In genomic region chr11:111928286-111928685, GRCh38 we compare ENCODE assay signal across 11 cellular contexts. TPM values are rescaled to one million over a fixed set of nuclear protein-coding genes. Genes with fewer than 3 reads are reported as not detected.
A peak's percentile ranks its signal among the peaks of the same experiment; 100 is the strongest.
DNase-seq lines count a peak whose midpoint lies in the region; ATAC-seq and TF ChIP-seq lines count a peak whose summit lies in the region.
"Not testable (repeated sequence)": the region's sequence is repeated elsewhere in the genome, so short reads cannot be mapped to it uniquely, and the experiment has no call there.
"Had no signal": no experiment of that assay in that cellular context is flagged by ENCODE, and none has a peak within 500 bp of the region (broad histone marks: within the 10 kb centered on the region; RNA-seq: fewer than 3 reads in every experiment).

No MANE protein-coding gene starts in this region.

- not testable (repeated sequence) for H3K36me3 Mint-ChIP-seq in activated naive CD4-positive, alpha-beta T cell treated with anti-CD3 and anti-CD28 coated beads, Interleukin-2, amount 10 ng/mL, durations not matched to agents 7 days and 5 days; natural killer cell; type B pancreatic cell

- peak overlapping the region; percentile 87; the same call in 1 of the 2 replicates for H2AFZ ChIP-seq in KMS-11 (ENCODE audit: low read depth)

- H3K4me2 ChIP-seq in KMS-11 = peak overlapping the region; percentile 40; the same call in 1 of the 2 replicates

- not testable (repeated sequence) for H4K20me1 ChIP-seq in KMS-11 (ENCODE audit: insufficient read depth)

- not testable (repeated sequence) for H3K9me3 Mint-ChIP-seq in activated naive CD4-positive, alpha-beta T cell treated with anti-CD3 and anti-CD28 coated beads, Interleukin-2, amount 10 ng/mL, durations not matched to agents 7 days and 5 days; natural killer cell; type B pancreatic cell

- intact Hi-C loops in natural killer cell (cut with micrococcal nuclease) = not testable (repeated sequence)

- not testable (repeated sequence) for TF ChIP-seq CTCF in KMS-11 (conservative IDR thresholded peaks at IDR 0.05; ENCODE audit: low read depth, low read length); VCaP (conservative IDR thresholded peaks at IDR 0.05); natural killer cell (IDR thresholded peaks at IDR 0.05); type B pancreatic cell (conservative IDR thresholded peaks at IDR 0.05)

- DNase-seq in activated CD8-positive, alpha-beta memory T cell treated with anti-CD3 and anti-CD28 coated beads, Interleukin-2, amount 50 U/mL, for 48 hours = peak; percentile 37
- not testable (repeated sequence) for DNase-seq in activated naive CD4-positive, alpha-beta T cell treated with anti-CD3 and anti-CD28 coated beads, Interleukin-2, amount 10 ng/mL, durations not matched to agents 7 days and 5 days; natural killer cell
- DNase-seq in type B pancreatic cell (ENCODE audit: extremely low spot score, unreplicated experiment) = peak; percentile 10

- H3K27ac ChIP-seq in KMS-11 (peak overlapping the region; percentile 81; the same call in 1 of the 2 replicates), VCaP (peak overlapping the region; percentile 29; the same call in 1 of the 2 replicates)

- H3K4me1 Mint-ChIP-seq in activated naive CD4-positive, alpha-beta T cell treated with anti-CD3 and anti-CD28 coated beads, Interleukin-2, amount 10 ng/mL, durations not matched to agents 7 days and 5 days = peaks cover 22% of the 10 kb centered on the region
- H3K4me1 Mint-ChIP-seq in natural killer cell (peaks cover 5 to 23% of the 10 kb centered on the region in 2 donors), type B pancreatic cell (ENCODE audit: unreplicated experiment) (peaks cover 37% of the 10 kb centered on the region)

- not testable (repeated sequence) for H3K79me2 ChIP-seq in KMS-11 (ENCODE audit: insufficient read depth, low read depth)

- not testable (repeated sequence) for H3K9ac ChIP-seq in KMS-11

- H3K4me3 ChIP-seq in KMS-11 (IDR thresholded peaks at IDR 0.05; ENCODE audit: insufficient read depth, low read depth, low read length) = not testable (repeated sequence)

- H3K27me3 Mint-ChIP-seq in activated naive CD4-positive, alpha-beta T cell treated with anti-CD3 and anti-CD28 coated beads, Interleukin-2, amount 10 ng/mL, durations not matched to agents 7 days and 5 days = peaks cover 18% of the 10 kb centered on the region
- peaks cover 8 to 11% of the 10 kb centered on the region in 2 donors for H3K27me3 Mint-ChIP-seq in natural killer cell (ENCODE audit: low read depth in 2 of 2)
- not testable (repeated sequence) for H3K27me3 Mint-ChIP-seq in type B pancreatic cell

- not testable (repeated sequence) for ATAC-seq in natural killer cell

- not testable (repeated sequence) for H3K36me3 ChIP-seq in KMS-11 (ENCODE audit: insufficient read depth)

- not testable (repeated sequence) for H3K27ac Mint-ChIP-seq in activated naive CD4-positive, alpha-beta T cell treated with anti-CD3 and anti-CD28 coated beads, Interleukin-2, amount 10 ng/mL, durations not matched to agents 7 days and 5 days; natural killer cell; type B pancreatic cell

- peak overlapping the region; percentile 21 for H3K4me3 Mint-ChIP-seq in activated naive CD4-positive, alpha-beta T cell treated with anti-CD3 and anti-CD28 coated beads, Interleukin-2, amount 10 ng/mL, durations not matched to agents 7 days and 5 days
- peak overlapping the region; percentile 37 for H3K4me3 Mint-ChIP-seq in natural killer cell
- not testable (repeated sequence) for H3K4me3 Mint-ChIP-seq in type B pancreatic cell

- H3K4me1 ChIP-seq in KMS-11 (ENCODE audit: low read depth, poor library complexity, severe bottlenecking) = peaks cover 20% of the 10 kb centered on the region

- not testable (repeated sequence) for H3K27me3 ChIP-seq in KMS-11 (ENCODE audit: insufficient read depth, low read depth)

- CTCF ChIA-PET in activated naive CD4-positive, alpha-beta T cell treated with anti-CD3 and anti-CD28 coated beads, Interleukin-2, amount 10 ng/mL, durations not matched to agents 7 days and 5 days (lab: Charles Lee) = interaction anchor here (1.1 to 12.9 kb wide), 3 partner anchors 10 to 68 kb away, joined by 3 to 217 read pairs (median 10); partner anchors contain the start of gene DIXDC1

RNA-seq across cellular contexts. Expression of gene DIXDC1, which starts 8.9 kb away (rescaled TPM):
- total RNA-seq in natural killer cell (1 to 10 TPM in 1 of 3 donors, under 1 TPM in 2; 0.26 to 1.0 (median 0.57) TPM), type B pancreatic cell (ENCODE audit: low replicate concordance) (4.8 and 22.0 TPM in 2 replicates)

RNA-seq across cellular contexts. Expression of gene C11orf52, which starts 9.6 kb away (rescaled TPM):
- total RNA-seq in natural killer cell (not detected), type B pancreatic cell (ENCODE audit: low replicate concordance) (1.8 and 7.6 TPM in 2 replicates)
- total RNA-seq: B cell; CD4-positive, CD25-positive, alpha-beta regulatory T cell; CD8-positive, alpha-beta memory T cell; GM12878 had no signal

RNA-seq across cellular contexts. Expression of gene HSPB2, which starts 15.8 kb away (rescaled TPM):
- not detected for total RNA-seq in natural killer cell
- total RNA-seq in type B pancreatic cell (ENCODE audit: low replicate concordance) = not detected in 2 replicates
- total RNA-seq: B cell; CD4-positive, CD25-positive, alpha-beta regulatory T cell; CD8-positive, alpha-beta memory T cell; GM12878; H7 had no signal

RNA-seq across cellular contexts. Expression of gene CRYAB, which starts 16.7 kb away (rescaled TPM):
- total RNA-seq in natural killer cell (not detected), type B pancreatic cell (ENCODE audit: low replicate concordance) (0.48 TPM in 1 of 2 replicates, not detected in the other)
- total RNA-seq: B cell; CD4-positive, CD25-positive, alpha-beta regulatory T cell; CD8-positive, alpha-beta memory T cell; GM12878 had no signal

RNA-seq across cellular contexts. Expression of gene CFAP68, which starts 48.9 kb away (rescaled TPM):
- 1 to 10 TPM; 5.9 to 9.2 (median 7.6) TPM for total RNA-seq in natural killer cell
- total RNA-seq in type B pancreatic cell (ENCODE audit: low replicate concordance) = 24.0 and 29.5 TPM in 2 replicates
